39 cellular contexts compared by ENCODE assay signal in genomic region chr4:20678382-20678781, GRCh38.
"Had no signal": no experiment of that assay in that cellular context is flagged by ENCODE, and none has a peak within 500 bp of the region (broad histone marks: within the 10 kb centered on the region; RNA-seq: fewer than 3 reads in every experiment).

No MANE protein-coding gene starts in this region.

- ATAC-seq: activated CD8-positive, alpha-beta T cell treated with anti-CD3 and anti-CD28 coated beads for 36 hours; activated T-cell treated with anti-CD3 and anti-CD28 coated beads, Interleukin-2, amount 50 U/mL, for 72 hours; activated T-helper 17 cell treated with anti-CD3 and anti-CD28 coated beads, Interleukin-2, amount 50 U/mL, for 72 hours; PC-3 had no signal

- H3K36me3 ChIP-seq: brain microvascular endothelial cell, Peyer's patch, SJSA1, WERI-Rb-1 had no signal

- H3K9me3 Mint-ChIP-seq: activated CD4-positive, alpha-beta T cell treated with anti-CD3 and anti-CD28 coated beads, Interleukin-2, amount 10 ng/mL, durations not matched to agents 24 days and 14 days; activated CD8-positive, alpha-beta T cell treated with anti-CD3 and anti-CD28 coated beads for 36 hours; activated naive CD8-positive, alpha-beta T cell treated with anti-CD3 and anti-CD28 coated beads for 36 hours; activated T-cell treated with anti-CD3 and anti-CD28 coated beads, Interleukin-2, amount 50 U/mL, for 72 hours; activated T-helper 17 cell treated with anti-CD3 and anti-CD28 coated beads, Interleukin-2, amount 50 U/mL, for 72 hours had no signal

- H3K27me3 ChIP-seq: brain microvascular endothelial cell, Peyer's patch, SJSA1 had no signal

- H3K27ac Mint-ChIP-seq: activated CD4-positive, alpha-beta T cell treated with anti-CD3 and anti-CD28 coated beads, Interleukin-2, amount 10 ng/mL, durations not matched to agents 24 days and 14 days; activated CD8-positive, alpha-beta T cell treated with anti-CD3 and anti-CD28 coated beads for 36 hours; activated naive CD8-positive, alpha-beta T cell treated with anti-CD3 and anti-CD28 coated beads for 36 hours; activated T-cell treated with anti-CD3 and anti-CD28 coated beads, Interleukin-2, amount 50 U/mL, for 72 hours; activated T-helper 17 cell treated with anti-CD3 and anti-CD28 coated beads, Interleukin-2, amount 50 U/mL, for 72 hours had no signal

- H3K9ac ChIP-seq: SK-N-SH had no signal

- H3K4me1 ChIP-seq: Peyer's patch, SJSA1 had no signal

- H3K36me3 Mint-ChIP-seq: activated naive CD8-positive, alpha-beta T cell treated with anti-CD3 and anti-CD28 coated beads for 36 hours had no signal

- DNase-seq: activated CD4-positive, alpha-beta T cell treated with anti-CD3 and anti-CD28 coated beads, Interleukin-2, amount 10 ng/mL, durations not matched to agents 24 days and 14 days; activated CD4-positive, alpha-beta T cell treated with anti-CD3 and anti-CD28 coated beads, Interleukin-2, amount 50 U/mL, for 4 hours; activated CD4-positive, CD25-positive, alpha-beta regulatory T cell; activated CD8-positive, alpha-beta T cell treated with anti-CD3 and anti-CD28 coated beads for 36 hours; activated effector memory CD4-positive, alpha-beta T cell treated with anti-CD3 and anti-CD28 coated beads, Interleukin-2, amount 50 U/mL, for 16 hours; activated naive CD4-positive, alpha-beta T cell; activated naive CD4-positive, alpha-beta T cell treated with anti-CD3 and anti-CD28 coated beads, Interleukin-2, amount 50 U/mL, for 16 hours; activated naive CD8-positive, alpha-beta T cell treated with anti-CD3 and anti-CD28 coated beads for 36 hours; activated T-cell treated with anti-CD3 and anti-CD28 coated beads, Interleukin-2, amount 50 U/mL, for 1 hour; activated T-cell treated with anti-CD3 and anti-CD28 coated beads, Interleukin-2, amount 50 U/mL, for 72 hours; amniotic stem cell; aorta; brain microvascular endothelial cell; central memory CD4-positive, alpha-beta T cell; Kasumi-1; MM.1S; MV-4-11; NCI-H1092; NCI-H1436 treated with DMSO at 0.1 percent for 48 hours; NCI-H1694 treated with DMSO at 0.1 percent for 48 hours; NCI-H2029; NCI-H2107; NCI-H2171; NCI-H510A; NCI-H526; NCI-H748 treated with DMSO at 0.1 percent for 48 hours; NK-92 treated with Interleukin-12 subunit alpha and Interleukin-12 subunit beta, amount 100 ng/mL, for 24 hours; PC-3; Peyer's patch; RPMI8226; SHP77 treated with DMSO at 0.1 percent for 48 hours; SK-N-SH; SW 1271; T-helper 1 cell; T-helper 2 cell; T-helper 9 cell; WERI-Rb-1 had no signal

- H3K4me2 ChIP-seq: SK-N-SH had no signal

- H3K27ac ChIP-seq: brain microvascular endothelial cell, Peyer's patch, SJSA1, WERI-Rb-1 had no signal

- H3K4me3 Mint-ChIP-seq: activated CD4-positive, alpha-beta T cell treated with anti-CD3 and anti-CD28 coated beads, Interleukin-2, amount 10 ng/mL, durations not matched to agents 24 days and 14 days; activated CD8-positive, alpha-beta T cell treated with anti-CD3 and anti-CD28 coated beads for 36 hours; activated naive CD8-positive, alpha-beta T cell treated with anti-CD3 and anti-CD28 coated beads for 36 hours; activated T-cell treated with anti-CD3 and anti-CD28 coated beads, Interleukin-2, amount 50 U/mL, for 72 hours; activated T-helper 17 cell treated with anti-CD3 and anti-CD28 coated beads, Interleukin-2, amount 50 U/mL, for 72 hours had no signal

- H3K4me3 ChIP-seq: Peyer's patch, SJSA1 had no signal

- H3K9me3 ChIP-seq: Peyer's patch, SJSA1, SK-N-SH had no signal

- H3K4me1 Mint-ChIP-seq: activated CD4-positive, alpha-beta T cell treated with anti-CD3 and anti-CD28 coated beads, Interleukin-2, amount 10 ng/mL, durations not matched to agents 24 days and 14 days; activated naive CD8-positive, alpha-beta T cell treated with anti-CD3 and anti-CD28 coated beads for 36 hours; activated T-helper 17 cell treated with anti-CD3 and anti-CD28 coated beads, Interleukin-2, amount 50 U/mL, for 72 hours had no signal
